ENCODE assay signal across 1 cellular context in genomic region chr20:16729565-16730460, GRCh38.
A peak's percentile ranks its signal among the peaks of the same experiment; 100 is the strongest.
TF ChIP-seq lines count a peak whose summit lies in the region.

Gene SNRPB2 (plus strand): TSS chr20:16730026. CDS start chr20:16731703, 1,677 bp downstream.

TF ChIP-seq in WTC11, 78 proteins besides CTCF, POLR2A, EP300 and RAD21 (continued from another document and continues in another):
- TF ChIP-seq, protein P1, sequence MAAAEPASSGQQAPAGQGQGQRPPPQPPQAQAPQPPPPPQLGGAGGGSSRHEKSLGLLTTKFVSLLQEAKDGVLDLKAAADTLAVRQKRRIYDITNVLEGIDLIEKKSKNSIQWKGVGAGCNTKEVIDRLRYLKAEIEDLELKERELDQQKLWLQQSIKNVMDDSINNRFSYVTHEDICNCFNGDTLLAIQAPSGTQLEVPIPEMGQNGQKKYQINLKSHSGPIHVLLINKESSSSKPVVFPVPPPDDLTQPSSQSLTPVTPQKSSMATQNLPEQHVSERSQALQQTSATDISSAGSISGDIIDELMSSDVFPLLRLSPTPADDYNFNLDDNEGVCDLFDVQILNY (CRISPR knock-in tag; IDR thresholded peaks at IDR 0.05) = no peak
- TF ChIP-seq OVOL2 (CRISPR knock-in tag; IDR thresholded peaks at IDR 0.05; ENCODE audit: borderline replicate concordance) (no peak), ZNF263 (CRISPR knock-in tag; IDR thresholded peaks at IDR 0.05; ENCODE audit: low read depth) (no peak), EMX1 (CRISPR knock-in tag; IDR thresholded peaks at IDR 0.05) (no peak), SP1 (CRISPR knock-in tag; conservative IDR thresholded peaks at IDR 0.05) (peak; percentile 79), NR1H2 (CRISPR knock-in tag; IDR thresholded peaks at IDR 0.05) (no peak), ZNF232 (CRISPR knock-in tag; IDR thresholded peaks at IDR 0.05) (0 out of 2 replicates have a peak, but pooled peaks have one; percentile 18), ZNF121 (CRISPR knock-in tag; IDR thresholded peaks at IDR 0.05) (no peak), ELF4 (CRISPR knock-in tag; IDR thresholded peaks at IDR 0.05; ENCODE audit: low read depth) (no peak), ZNF396 (CRISPR knock-in tag; IDR thresholded peaks at IDR 0.05; ENCODE audit: borderline replicate concordance) (no peak), ZNF138 (CRISPR knock-in tag; conservative IDR thresholded peaks at IDR 0.05) (no peak), USF2 (CRISPR knock-in tag; IDR thresholded peaks at IDR 0.05) (peak; percentile 9; the same call in 1 of the 2 replicates), CDX4 (CRISPR knock-in tag; IDR thresholded peaks at IDR 0.05; ENCODE audit: borderline replicate concordance) (no peak), HMGA2 (CRISPR knock-in tag; IDR thresholded peaks at IDR 0.05) (no peak), ZNF317 (CRISPR knock-in tag; IDR thresholded peaks at IDR 0.05; ENCODE audit: borderline replicate concordance, low read depth) (no peak), CBFB (CRISPR knock-in tag; IDR thresholded peaks at IDR 0.05; ENCODE audit: low read depth) (no peak), ZNF532 (CRISPR knock-in tag; IDR thresholded peaks at IDR 0.05; ENCODE audit: borderline replicate concordance) (no peak), SMAD3 (CRISPR knock-in tag; IDR thresholded peaks at IDR 0.05; ENCODE audit: borderline replicate concordance) (0 out of 2 replicates have a peak, but pooled peaks have one; percentile 70), RORB (CRISPR knock-in tag; IDR thresholded peaks at IDR 0.05) (no peak), CREM (CRISPR knock-in tag; IDR thresholded peaks at IDR 0.05) (peak; percentile 97), TP53 (CRISPR knock-in tag; IDR thresholded peaks at IDR 0.05) (peak; percentile 81; the same call in 1 of the 2 replicates), ESRRA (CRISPR knock-in tag; IDR thresholded peaks at IDR 0.05; ENCODE audit: borderline replicate concordance) (peak; percentile 35; the same call in 1 of the 2 replicates), SMAD4 (CRISPR knock-in tag; IDR thresholded peaks at IDR 0.05) (no peak), ZBTB21 (CRISPR knock-in tag; IDR thresholded peaks at IDR 0.05; ENCODE audit: borderline replicate concordance) (peak; percentile 86; the same call in 1 of the 2 replicates), TEAD1 (CRISPR knock-in tag; IDR thresholded peaks at IDR 0.05) (no peak; the same call in 1 of the 2 replicates), IRF1 (CRISPR knock-in tag; IDR thresholded peaks at IDR 0.05) (no peak), FOXP1 (CRISPR knock-in tag; IDR thresholded peaks at IDR 0.05; ENCODE audit: borderline replicate concordance) (peak; percentile 58; the same call in 1 of the 2 replicates), FOXJ3 (CRISPR knock-in tag; IDR thresholded peaks at IDR 0.05; ENCODE audit: borderline replicate concordance) (no peak), ZNF425 (CRISPR knock-in tag; conservative IDR thresholded peaks at IDR 0.05) (0 out of 2 replicates have a peak, but pooled peaks have one; percentile 44), CREB1 (CRISPR knock-in tag; IDR thresholded peaks at IDR 0.05) (peak; percentile 68; the same call in 1 of the 2 replicates), MYBL2 (CRISPR knock-in tag; IDR thresholded peaks at IDR 0.05) (no peak), PRRX2 (CRISPR knock-in tag; IDR thresholded peaks at IDR 0.05) (no peak), JAZF1 (CRISPR knock-in tag; IDR thresholded peaks at IDR 0.05) (no peak), ATF2 (CRISPR knock-in tag; IDR thresholded peaks at IDR 0.05; ENCODE audit: borderline replicate concordance, low read depth) (no peak)
- TF ChIP-seq, protein P2, sequence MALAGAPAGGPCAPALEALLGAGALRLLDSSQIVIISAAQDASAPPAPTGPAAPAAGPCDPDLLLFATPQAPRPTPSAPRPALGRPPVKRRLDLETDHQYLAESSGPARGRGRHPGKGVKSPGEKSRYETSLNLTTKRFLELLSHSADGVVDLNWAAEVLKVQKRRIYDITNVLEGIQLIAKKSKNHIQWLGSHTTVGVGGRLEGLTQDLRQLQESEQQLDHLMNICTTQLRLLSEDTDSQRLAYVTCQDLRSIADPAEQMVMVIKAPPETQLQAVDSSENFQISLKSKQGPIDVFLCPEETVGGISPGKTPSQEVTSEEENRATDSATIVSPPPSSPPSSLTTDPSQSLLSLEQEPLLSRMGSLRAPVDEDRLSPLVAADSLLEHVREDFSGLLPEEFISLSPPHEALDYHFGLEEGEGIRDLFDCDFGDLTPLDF (CRISPR knock-in tag; IDR thresholded peaks at IDR 0.05) = peak; percentile 41; the same call in 1 of the 2 replicates
- TF ChIP-seq, protein P3, sequence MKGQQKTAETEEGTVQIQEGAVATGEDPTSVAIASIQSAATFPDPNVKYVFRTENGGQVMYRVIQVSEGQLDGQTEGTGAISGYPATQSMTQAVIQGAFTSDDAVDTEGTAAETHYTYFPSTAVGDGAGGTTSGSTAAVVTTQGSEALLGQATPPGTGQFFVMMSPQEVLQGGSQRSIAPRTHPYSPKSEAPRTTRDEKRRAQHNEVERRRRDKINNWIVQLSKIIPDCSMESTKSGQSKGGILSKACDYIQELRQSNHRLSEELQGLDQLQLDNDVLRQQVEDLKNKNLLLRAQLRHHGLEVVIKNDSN (CRISPR knock-in tag; IDR thresholded peaks at IDR 0.05) = no peak
- TF ChIP-seq, protein P4, sequence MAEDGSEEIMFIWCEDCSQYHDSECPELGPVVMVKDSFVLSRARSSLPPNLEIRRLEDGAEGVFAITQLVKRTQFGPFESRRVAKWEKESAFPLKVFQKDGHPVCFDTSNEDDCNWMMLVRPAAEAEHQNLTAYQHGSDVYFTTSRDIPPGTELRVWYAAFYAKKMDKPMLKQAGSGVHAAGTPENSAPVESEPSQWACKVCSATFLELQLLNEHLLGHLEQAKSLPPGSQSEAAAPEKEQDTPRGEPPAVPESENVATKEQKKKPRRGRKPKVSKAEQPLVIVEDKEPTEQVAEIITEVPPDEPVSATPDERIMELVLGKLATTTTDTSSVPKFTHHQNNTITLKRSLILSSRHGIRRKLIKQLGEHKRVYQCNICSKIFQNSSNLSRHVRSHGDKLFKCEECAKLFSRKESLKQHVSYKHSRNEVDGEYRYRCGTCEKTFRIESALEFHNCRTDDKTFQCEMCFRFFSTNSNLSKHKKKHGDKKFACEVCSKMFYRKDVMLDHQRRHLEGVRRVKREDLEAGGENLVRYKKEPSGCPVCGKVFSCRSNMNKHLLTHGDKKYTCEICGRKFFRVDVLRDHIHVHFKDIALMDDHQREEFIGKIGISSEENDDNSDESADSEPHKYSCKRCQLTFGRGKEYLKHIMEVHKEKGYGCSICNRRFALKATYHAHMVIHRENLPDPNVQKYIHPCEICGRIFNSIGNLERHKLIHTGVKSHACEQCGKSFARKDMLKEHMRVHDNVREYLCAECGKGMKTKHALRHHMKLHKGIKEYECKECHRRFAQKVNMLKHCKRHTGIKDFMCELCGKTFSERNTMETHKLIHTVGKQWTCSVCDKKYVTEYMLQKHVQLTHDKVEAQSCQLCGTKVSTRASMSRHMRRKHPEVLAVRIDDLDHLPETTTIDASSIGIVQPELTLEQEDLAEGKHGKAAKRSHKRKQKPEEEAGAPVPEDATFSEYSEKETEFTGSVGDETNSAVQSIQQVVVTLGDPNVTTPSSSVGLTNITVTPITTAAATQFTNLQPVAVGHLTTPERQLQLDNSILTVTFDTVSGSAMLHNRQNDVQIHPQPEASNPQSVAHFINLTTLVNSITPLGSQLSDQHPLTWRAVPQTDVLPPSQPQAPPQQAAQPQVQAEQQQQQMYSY (CRISPR knock-in tag; IDR thresholded peaks at IDR 0.05) = peak; percentile 86
- TF ChIP-seq, protein P5, sequence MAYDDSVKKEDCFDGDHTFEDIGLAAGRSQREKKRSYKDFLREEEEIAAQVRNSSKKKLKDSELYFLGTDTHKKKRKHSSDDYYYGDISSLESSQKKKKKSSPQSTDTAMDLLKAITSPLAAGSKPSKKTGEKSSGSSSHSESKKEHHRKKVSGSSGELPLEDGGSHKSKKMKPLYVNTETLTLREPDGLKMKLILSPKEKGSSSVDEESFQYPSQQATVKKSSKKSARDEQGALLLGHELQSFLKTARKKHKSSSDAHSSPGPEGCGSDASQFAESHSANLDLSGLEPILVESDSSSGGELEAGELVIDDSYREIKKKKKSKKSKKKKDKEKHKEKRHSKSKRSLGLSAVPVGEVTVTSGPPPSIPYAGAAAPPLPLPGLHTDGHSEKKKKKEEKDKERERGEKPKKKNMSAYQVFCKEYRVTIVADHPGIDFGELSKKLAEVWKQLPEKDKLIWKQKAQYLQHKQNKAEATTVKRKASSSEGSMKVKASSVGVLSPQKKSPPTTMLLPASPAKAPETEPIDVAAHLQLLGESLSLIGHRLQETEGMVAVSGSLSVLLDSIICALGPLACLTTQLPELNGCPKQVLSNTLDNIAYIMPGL (CRISPR knock-in tag; IDR thresholded peaks at IDR 0.05) = peak; percentile 58; the same call in 1 of the 2 replicates
